Comparison of ENCODE assay signal across 10 cellular contexts in genomic region chr11:119979716-119980115, GRCh38.
"Had no signal": no experiment of that assay in that cellular context is flagged by ENCODE, and none has a peak within 500 bp of the region (broad histone marks: within the 10 kb centered on the region; RNA-seq: fewer than 3 reads in every experiment).

No MANE protein-coding gene starts in this region.

- H3K36me3 ChIP-seq: HAP-1 had no signal

- DNase-seq: GM23248, GOT3, H7, HFFc6, IMR-90, KG1 had no signal

- H3K27ac Mint-ChIP-seq: HFFc6 had no signal

- H3K27ac ChIP-seq: GM23248 had no signal

- H3K9me3 Mint-ChIP-seq: HFFc6 had no signal

- H3K9me3 ChIP-seq: HAP-1 had no signal

- H3K4me3 ChIP-seq: GM23248, HAP-1, K562 had no signal

- H3K4me1 ChIP-seq: HAP-1 had no signal

- FAIRE-seq: HTR-8/SVneo, K562 had no signal

- ATAC-seq: HCT116, K562 had no signal

- H3K4me3 Mint-ChIP-seq: HFFc6 had no signal
